Comparison of ENCODE assay signal across 9 cellular contexts in genomic region chr4:71026086-71026485, GRCh38. TPM values are rescaled to one million over a fixed set of nuclear protein-coding genes. Genes with fewer than 3 reads are reported as not detected.
DNase-seq lines count a peak whose midpoint lies in the region; ATAC-seq and TF ChIP-seq lines count a peak whose summit lies in the region.
"Had no signal": no experiment of that assay in that cellular context is flagged by ENCODE, and none has a peak within 500 bp of the region (broad histone marks: within the 10 kb centered on the region; RNA-seq: fewer than 3 reads in every experiment).

No MANE protein-coding gene starts in this region.

- CTCF ChIA-PET in A673 (lab: Charles Lee) (no interaction called here), activated B cell treated with CpG ODN at 0.5 μM for 24 hours (lab: Charles Lee) (interaction anchor here (0.6 to 1.8 kb wide), 4 partner anchors 16 to 292 kb away, joined by 3 to 7 read pairs (median 3); partner anchors contain the start of gene DCK)

- intact Hi-C loops in A673 (cut with micrococcal nuclease; ENCODE audit: unreplicated experiment) (no loop called here), activated B cell treated with CpG ODN at 0.5 μM for 24 hours (cut with micrococcal nuclease) (loop anchor here (5.0 kb wide), 1 partner anchor 44 kb away; no protein-coding TSS in a partner anchor), right cardiac atrium (cut with DNase I) (no loop called here)

- H3K27ac Mint-ChIP-seq in activated B cell treated with CpG ODN at 0.5 μM for 24 hours, result peak overlapping the region; percentile 21
- H3K27ac Mint-ChIP-seq: activated naive CD8-positive, alpha-beta T cell treated with anti-CD3 and anti-CD28 coated beads, Interleukin-2, amount 10 ng/mL, durations not matched to agents 7 days and 5 days had no signal

- WGBS in right cardiac atrium, result 44% methylated on average over 2 of the region's 2 CpGs

- ATAC-seq in activated B cell treated with CpG ODN at 0.5 μM for 24 hours (ENCODE audit: low read depth) (no peak), right cardiac atrium (peak; percentile 72 to 73), GM19023 (IDR thresholded peaks at IDR 0.05; ENCODE audit: unreplicated experiment) (no peak)

- no peaks in the 10 kb centered on the region for H3K27me3 Mint-ChIP-seq in activated B cell treated with CpG ODN at 0.5 μM for 24 hours
- H3K27me3 Mint-ChIP-seq: activated naive CD8-positive, alpha-beta T cell treated with anti-CD3 and anti-CD28 coated beads, Interleukin-2, amount 10 ng/mL, durations not matched to agents 7 days and 5 days had no signal

- H3K27me3 ChIP-seq in A673 (replicated peaks; ENCODE audit: insufficient read depth, low read depth, low read length, poor library complexity) (no peaks in the 10 kb centered on the region), right cardiac atrium (ENCODE audit: control insufficient read depth, insufficient read depth) (no peaks in the 10 kb centered on the region)

- H3K36me3 Mint-ChIP-seq in activated B cell treated with CpG ODN at 0.5 μM for 24 hours (ENCODE audit: low read depth), result peaks cover 74% of the 10 kb centered on the region

- H3K4me3 Mint-ChIP-seq in activated B cell treated with CpG ODN at 0.5 μM for 24 hours, result no peak overlapping the region
- H3K4me3 Mint-ChIP-seq: activated naive CD8-positive, alpha-beta T cell treated with anti-CD3 and anti-CD28 coated beads, Interleukin-2, amount 10 ng/mL, durations not matched to agents 7 days and 5 days had no signal

- no peaks in the 10 kb centered on the region for H3K9me3 ChIP-seq in A673 (ENCODE audit: low read depth, low read length, poor library complexity, severe bottlenecking)
- no peaks in the 10 kb centered on the region for H3K9me3 ChIP-seq in right cardiac atrium (ENCODE audit: control insufficient read depth, low read length)

- H3K4me3 ChIP-seq in A673 (ENCODE audit: low read depth, low read length, poor library complexity, severe bottlenecking), result no peak overlapping the region
- H3K4me3 ChIP-seq in right cardiac atrium (ENCODE audit: low read length), result no peak overlapping the region

- POLR2A ChIA-PET in A673 (lab: Charles Lee; ENCODE audit: low non-redundant PET), result no interaction called here
- POLR2A ChIA-PET in activated B cell treated with CpG ODN at 0.5 μM for 24 hours (lab: Charles Lee), result no interaction called here

- peaks cover 3% of the 10 kb centered on the region for H3K4me1 Mint-ChIP-seq in activated B cell treated with CpG ODN at 0.5 μM for 24 hours

- H3K36me3 ChIP-seq in A673 (ENCODE audit: insufficient read depth, low read length, poor library complexity, severe bottlenecking), result peaks cover 4% of the 10 kb centered on the region

- no peak overlapping the region for H3K27ac ChIP-seq in A673 (ENCODE audit: low read depth, low read length, poor library complexity, severe bottlenecking)
- no peak overlapping the region for H3K27ac ChIP-seq in right cardiac atrium (ENCODE audit: low read length)

- no peaks in the 10 kb centered on the region for H3K9me3 Mint-ChIP-seq in activated B cell treated with CpG ODN at 0.5 μM for 24 hours
- H3K9me3 Mint-ChIP-seq: activated naive CD8-positive, alpha-beta T cell treated with anti-CD3 and anti-CD28 coated beads, Interleukin-2, amount 10 ng/mL, durations not matched to agents 7 days and 5 days had no signal

- H3K4me1 ChIP-seq in A673 (ENCODE audit: insufficient read depth, low read length, poor library complexity, severe bottlenecking) (peaks cover 14% of the 10 kb centered on the region), right cardiac atrium (ENCODE audit: control insufficient read depth, insufficient read depth, low read length) (no peaks in the 10 kb centered on the region)

- BruUV-seq in A673 (replicated peaks; lab: Mats Ljungman, UMichigan), result no TSS peak

- DNase-seq in A673 (ENCODE audit: low spot score) (peak; percentile 39), H4 (ENCODE audit: low spot score) (peak; percentile 69), activated B cell treated with CpG ODN at 0.5 μM for 24 hours (no peak), right cardiac atrium (no peak), NCI-H187 treated with DMSO at 0.1 percent for 48 hours (lab: John Stamatoyannopoulos, UW) (no peak), T1000 (lab: John Stamatoyannopoulos, UW) (no peak), cortex of kidney (lab: John Stamatoyannopoulos, UW) (no peak)
- DNase-seq: activated naive CD8-positive, alpha-beta T cell treated with anti-CD3 and anti-CD28 coated beads, Interleukin-2, amount 10 ng/mL, durations not matched to agents 7 days and 5 days had no signal

- TF ChIP-seq CTCF in A673 (conservative IDR thresholded peaks at IDR 0.05; ENCODE audit: low read depth, low read length) (no peak), activated B cell treated with CpG ODN at 0.5 μM for 24 hours (IDR thresholded peaks at IDR 0.05) (no peak)

RNA-seq across cellular contexts. Expression of gene DCK, which starts 32.6 kb away (rescaled TPM):
- total RNA-seq in A673 (2021) (18.4 and 20.3 TPM in 2 replicates), activated B cell treated with CpG ODN at 0.5 μM for 24 hours (32.6 and 34.3 TPM in 2 replicates), right cardiac atrium (1 to 10 TPM; 6.3 to 8.6 (median 7.2) TPM)
- 28.7 and 38.2 TPM in 2 replicates for total RNA-seq in H4 (2014; rRNA removed; shearing (Covaris generic))
- polyA plus RNA-seq in right cardiac atrium, result 4.7 TPM

Comparison
In these comparisons a context has a peak if more than half of its experiments do, and no peak if none do; other contexts are left out.
1. DNase-seq: peak in A673 (single experiment) and H4 (single experiment); none in activated B cell treated with CpG ODN at 0.5 μM for 24 hours (single experiment), right cardiac atrium (0 of 3), NCI-H187 treated with DMSO at 0.1 percent for 48 hours (single experiment), T1000 (single experiment) and cortex of kidney (single experiment).
2. ATAC-seq: peak in right cardiac atrium (2 of 2); none in activated B cell treated with CpG ODN at 0.5 μM for 24 hours (single experiment) and GM19023 (single experiment).